ENCODE assay signal across 12 cellular contexts in genomic region chr2:65361623-65362022, GRCh38.
DNase-seq lines count a peak whose midpoint lies in the region; ATAC-seq, FAIRE-seq and TF ChIP-seq lines count a peak whose summit lies in the region.
"Had no signal": no experiment of that assay in that cellular context is flagged by ENCODE, and none has a peak within 500 bp of the region (broad histone marks: within the 10 kb centered on the region; RNA-seq: fewer than 3 reads in every experiment).

No MANE protein-coding gene starts in this region.

- peak overlapping the region; percentile 42 for H3K4me3 ChIP-seq in adipocyte (ENCODE audit: low read length)

- peak overlapping the region; percentile 38 for H3K9ac ChIP-seq in adipocyte (ENCODE audit: low read length)

- FAIRE-seq in H54 (lab: Jason Lieb, UNC) = no peak

- H3K4me1 ChIP-seq in adipocyte (ENCODE audit: control insufficient read depth, insufficient read depth, low read length) = peaks cover 86% of the 10 kb centered on the region

- TF ChIP-seq POLR2A in H54 (IDR thresholded peaks at IDR 0.05; ENCODE audit: low read depth, low read length) = no peak

- H3K27me3 ChIP-seq in adipocyte (replicated peaks; ENCODE audit: control insufficient read depth, insufficient read depth, low read length) = no peaks in the 10 kb centered on the region

- no peaks in the 10 kb centered on the region for H3K36me3 ChIP-seq in adipocyte (ENCODE audit: control insufficient read depth, insufficient read depth, low read length, severe bottlenecking)

- DNase-seq in AG20443 (ENCODE audit: low spot score) (peak; percentile 48), ELR (ENCODE audit: low read depth) (peak; percentile 75), adipocyte (ENCODE audit: low read depth) (no peak), myocyte (ENCODE audit: low read depth) (peak; percentile 67), DMS114 treated with DMSO at 0.1 percent for 48 hours (lab: John Stamatoyannopoulos, UW; ENCODE audit: unreplicated experiment) (no peak), H54 (ENCODE audit: insufficient read length, low spot score) (no peak)
- DNase-seq in stimulated activated CD8-positive, alpha-beta memory T cell treated with anti-CD3 and anti-CD28 coated beads, Interleukin-4, amount 100 ng/mL, for 48 hours = no peak
- DNase-seq: amniotic stem cell, foreskin melanocyte, NCI-H1417 treated with DMSO at 0.1 percent for 48 hours, NCI-H526 treated with DMSO at 0.1 percent for 48 hours had no signal

- no peaks in the 10 kb centered on the region for H3K9me3 ChIP-seq in adipocyte (ENCODE audit: control insufficient read depth, low read length)

- no peak for ATAC-seq in GM18498 (IDR thresholded peaks at IDR 0.05; ENCODE audit: unreplicated experiment)

Comparison
In these comparisons a context has a peak if more than half of its experiments do, and no peak if none do; other contexts are left out.
1. DNase-seq: peak in AG20443 (single experiment), ELR (single experiment) and myocyte (single experiment); none in adipocyte (single experiment), DMS114 treated with DMSO at 0.1 percent for 48 hours (single experiment), stimulated activated CD8-positive, alpha-beta memory T cell treated with anti-CD3 and anti-CD28 coated beads, Interleukin-4, amount 100 ng/mL, for 48 hours (single experiment) and H54 (single experiment).